16 cellular contexts compared by ENCODE assay signal in genomic region chr10:124248646-124249045, GRCh38.
"Had no signal": no experiment of that assay in that cellular context is flagged by ENCODE, and none has a peak within 500 bp of the region (broad histone marks: within the 10 kb centered on the region; RNA-seq: fewer than 3 reads in every experiment).

No MANE protein-coding gene starts in this region.

- H3K27ac Mint-ChIP-seq: mesothelial cell of epicardium; natural killer cell; stimulated activated naive CD8-positive, alpha-beta T cell treated with anti-CD3 and anti-CD28 coated beads, Interleukin-15, Interleukin-2, amounts not matched to agents 100 ng/mL and 50 ng/mL, for 24 hours had no signal

- H3K36me3 ChIP-seq: heart right ventricle, ovary, thoracic aorta had no signal

- H3K9me3 ChIP-seq: ovary, thoracic aorta had no signal

- H3K27ac ChIP-seq: heart right ventricle, ovary, thoracic aorta had no signal

- H3K9me3 Mint-ChIP-seq: mesothelial cell of epicardium; natural killer cell; neural crest cell; stimulated activated naive CD8-positive, alpha-beta T cell treated with anti-CD3 and anti-CD28 coated beads, Interleukin-15, Interleukin-2, amounts not matched to agents 100 ng/mL and 50 ng/mL, for 24 hours had no signal

- DNase-seq: effector memory CD4-positive, alpha-beta T cell; heart right ventricle; hypothalamus; kidney glomerular epithelial cell; natural killer cell; nucleus accumbens; small intestine; stimulated activated CD4-positive, alpha-beta T cell treated with anti-CD3 and anti-CD28 coated beads, Interleukin-12 subunit alpha, Interleukin-12 subunit beta, amount 100 ng/mL, for 4 hours; trophoblast cell had no signal

- H3K27me3 ChIP-seq: ovary had no signal

- ATAC-seq: esophagus mucosa, heart right ventricle, natural killer cell, right cardiac atrium had no signal

- H3K36me3 Mint-ChIP-seq: mesothelial cell of epicardium, natural killer cell had no signal

- H3K4me3 ChIP-seq: heart right ventricle, ovary, thoracic aorta had no signal
